ENCODE assay signal across 10 cellular contexts in the genomic region with DNA sequence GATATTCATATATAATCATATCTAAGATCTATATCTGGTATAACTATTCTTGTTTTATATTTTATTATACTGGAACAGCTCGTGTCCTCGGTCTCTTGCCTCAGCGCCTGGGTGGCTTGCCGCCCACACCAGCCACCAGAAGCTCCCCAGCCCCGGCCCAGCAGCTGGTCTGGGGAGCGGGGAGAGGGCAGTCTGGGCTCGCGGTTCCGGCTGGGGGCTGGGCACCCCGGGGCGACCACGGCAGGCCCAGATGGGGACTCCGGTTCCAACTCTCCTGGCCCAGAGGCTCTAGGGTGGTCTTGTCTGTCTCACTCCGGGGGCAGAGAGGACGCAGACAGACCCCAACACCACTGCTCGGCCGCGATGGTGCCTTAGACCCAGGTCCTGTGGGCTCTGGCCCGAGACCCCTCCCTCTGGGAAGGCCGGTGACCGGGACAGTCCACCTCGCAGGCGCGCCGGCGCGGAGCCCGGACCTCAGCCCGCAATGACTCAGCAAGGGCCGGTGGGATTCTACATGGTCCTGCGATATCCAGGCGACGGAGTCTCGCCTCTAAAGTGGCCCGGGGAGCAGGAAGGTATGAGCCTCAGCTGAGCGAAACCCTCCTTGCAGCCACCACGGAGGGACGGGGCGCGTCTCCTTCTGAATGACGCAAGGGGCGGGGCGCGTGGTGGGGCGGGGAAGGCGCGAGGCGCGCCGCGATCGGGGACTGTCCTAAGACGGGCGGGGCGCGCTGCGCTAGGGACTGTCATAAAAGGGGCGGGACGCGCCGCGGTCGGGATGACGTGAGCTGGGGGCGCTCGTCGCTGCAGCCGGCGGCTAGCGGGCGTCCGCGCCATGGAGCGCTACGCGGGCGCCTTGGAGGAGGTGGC. TPM values are rescaled to one million over a fixed set of nuclear protein-coding genes. Genes with fewer than 3 reads are reported as not detected.
DNase-seq lines count a peak whose midpoint lies in the region; ATAC-seq, FAIRE-seq and TF ChIP-seq lines count a peak whose summit lies in the region.
"Had no signal": no experiment of that assay in that cellular context is flagged by ENCODE, and none has a peak within 500 bp of the region (broad histone marks: within the 10 kb centered on the region; RNA-seq: fewer than 3 reads in every experiment).

A gene (plus strand): TSS at position 781 of the 870 bp plus-strand sequence. CDS start 55 bp downstream, at position 836.

- no peaks in the 10 kb centered on the region for H3K9me3 Mint-ChIP-seq in MCF 10A (ENCODE audit: unreplicated experiment)
- H3K9me3 Mint-ChIP-seq: neural crest cell had no signal

- H3K79me2 ChIP-seq in OCI-LY7 (ENCODE audit: insufficient read depth, low read depth, low read length), result no peaks in the 10 kb centered on the region

- H3K4me3 Mint-ChIP-seq in MCF 10A (ENCODE audit: unreplicated experiment), result no peak within 1 kb of the TSS
- H3K4me3 Mint-ChIP-seq: neural crest cell had no signal

- intact Hi-C loops in MCF 10A (cut with micrococcal nuclease) (no loop called here), breast epithelium (cut with DNase I; ENCODE audit: low total_unique reads) (no loop called here), OCI-LY7 (cut with micrococcal nuclease; ENCODE audit: unreplicated experiment) (no loop called here)

- H3K9me3 ChIP-seq in breast epithelium (no peaks in the 10 kb centered on the region), OCI-LY7 (ENCODE audit: low read length) (no peaks in the 10 kb centered on the region)

- H4K20me1 ChIP-seq in OCI-LY7 (ENCODE audit: insufficient read depth, low read length), result no peaks in the 10 kb centered on the region

- BruUV-seq in MCF 10A (replicated peaks; lab: Mats Ljungman, UMichigan) (TSS peak; percentile 31), OCI-LY7 (replicated peaks; lab: Mats Ljungman, UMichigan) (no TSS peak)

- H3K4me1 ChIP-seq in breast epithelium (no peaks in the 10 kb centered on the region), OCI-LY7 (ENCODE audit: insufficient read depth, low read length, poor library complexity, severe bottlenecking) (no peaks in the 10 kb centered on the region)

- no peak within 1 kb of the TSS for H3K4me2 ChIP-seq in OCI-LY7 (ENCODE audit: low read length)

- H3K27me3 ChIP-seq in breast epithelium, result no peaks in the 10 kb centered on the region

- peak; percentile 88 for ATAC-seq in HG03103 (IDR thresholded peaks at IDR 0.05; ENCODE audit: low read depth, unreplicated experiment)
- peak; percentile 96 for ATAC-seq in esophagus mucosa

- CTCF ChIA-PET in MCF 10A (lab: Yijun Ruan, JAX) (interaction anchor here (0.6 to 1.3 kb wide), 4 partner anchors 12 to 391 kb away, joined by 3 to 5 read pairs (median 3); a partner anchor contains a TSS), OCI-LY7 (lab: Charles Lee; ENCODE audit: unreplicated experiment) (interaction anchor here (0.6 kb wide), 1 partner anchor 301 kb away, joined by 7 read pairs; no protein-coding TSS in a partner anchor)

- H3K9me2 ChIP-seq in OCI-LY7 (ENCODE audit: insufficient read depth, low read length), result no peaks in the 10 kb centered on the region

- H2AFZ ChIP-seq in OCI-LY7 (ENCODE audit: low read length), result no peak within 1 kb of the TSS

- DNase-seq in MCF 10A (ENCODE audit: unreplicated experiment) (no peak), breast epithelium (ENCODE audit: low spot score in 2 of 2) (no peak), urothelium cell line (ENCODE audit: low spot score) (no peak), OCI-LY7 (ENCODE audit: low spot score) (no peak), substantia nigra (lab: John Stamatoyannopoulos, UW) (no peak)
- DNase-seq in activated naive CD4-positive, alpha-beta T cell (lab: John Stamatoyannopoulos, UW), result no peak
- DNase-seq: MM.1S had no signal

- H3K27ac ChIP-seq in breast epithelium (no peak within 1 kb of the TSS), OCI-LY7 (ENCODE audit: low read depth, low read length, poor library complexity, severe bottlenecking) (no peak within 1 kb of the TSS), substantia nigra (ENCODE audit: low read depth, low read length, poor library complexity, severe bottlenecking) (no peak within 1 kb of the TSS)

- no peak within 1 kb of the TSS for H3K27ac Mint-ChIP-seq in MCF 10A (ENCODE audit: low read depth, unreplicated experiment)

- no peaks in the 10 kb centered on the region for H3K4me1 Mint-ChIP-seq in MCF 10A (ENCODE audit: insufficient read depth, unreplicated experiment)
- H3K4me1 Mint-ChIP-seq: neural crest cell had no signal

- no peak for TF ChIP-seq POLR2A in breast epithelium (IDR thresholded peaks at IDR 0.05)

- peak; percentile 61 for FAIRE-seq in urothelium cell line (lab: Jason Lieb, UNC)

- no peak for TF ChIP-seq CTCF in MCF 10A (IDR thresholded peaks at IDR 0.05; ENCODE audit: unreplicated experiment)
- no peak for TF ChIP-seq CTCF in breast epithelium (IDR thresholded peaks at IDR 0.05)
- no peak for TF ChIP-seq CTCF in OCI-LY7 (conservative IDR thresholded peaks at IDR 0.05; ENCODE audit: low read length)

- POLR2A ChIA-PET in MCF 10A (lab: Yijun Ruan, JAX) (interaction anchor here (0.9 to 1.9 kb wide), 3 partner anchors 24 to 30 kb away, joined by 3 to 12 read pairs (median 8); a partner anchor contains a TSS), OCI-LY7 (lab: Charles Lee) (no interaction called here)

- H3K4me3 ChIP-seq in breast epithelium, result peak within 1 kb of the TSS in 1 of 3 donors; percentile 23
- no peak within 1 kb of the TSS for H3K4me3 ChIP-seq in OCI-LY7 (ENCODE audit: low read depth, low read length, poor library complexity, severe bottlenecking)

- H3K36me3 ChIP-seq in breast epithelium, result no peaks in the 10 kb centered on the region
- no peaks in the 10 kb centered on the region for H3K36me3 ChIP-seq in OCI-LY7 (ENCODE audit: insufficient read depth, low read length)

- H3K36me3 Mint-ChIP-seq in MCF 10A (ENCODE audit: insufficient read depth, unreplicated experiment), result no peaks in the 10 kb centered on the region

- no peaks in the 10 kb centered on the region for H3K27me3 Mint-ChIP-seq in MCF 10A (ENCODE audit: insufficient read depth, unreplicated experiment)

RNA-seq across cellular contexts. Expression of the gene that starts here (rescaled TPM):
- total RNA-seq in MCF 10A (2022), result 1.6 and 1.7 TPM in 2 replicates
- total RNA-seq in breast epithelium, result 10 to 100 TPM in 1 of 3 donors, 1 to 10 TPM in 2; 5.9 to 11.5 (median 6.9) TPM
- total RNA-seq in esophagus mucosa, result 1.6 TPM
- 2.0 and 4.5 TPM in 2 replicates for total RNA-seq in OCI-LY7 (2014; rRNA removed; shearing (Covaris generic))
- total RNA-seq in OCI-LY7 (2022), result 1.8 and 4.6 TPM in 2 replicates
